In genomic region chr11:12046636-12047236, GRCh38 we compare ENCODE assay signal across 15 cellular contexts. TPM values are rescaled to one million over a fixed set of nuclear protein-coding genes. Genes with fewer than 3 reads are reported as not detected.
DNase-seq lines count a peak whose midpoint lies in the region; ATAC-seq, FAIRE-seq and TF ChIP-seq lines count a peak whose summit lies in the region.
"Had no signal": no experiment of that assay in that cellular context is flagged by ENCODE, and none has a peak within 500 bp of the region (broad histone marks: within the 10 kb centered on the region; RNA-seq: fewer than 3 reads in every experiment).

No MANE protein-coding gene starts in this region.

- CTCF ChIA-PET in activated CD4-positive, alpha-beta T cell treated with anti-CD3 and anti-CD28 coated beads for 36 hours (lab: Charles Lee): interaction anchor here (0.6 to 6.9 kb wide), 12 partner anchors 17 to 252 kb away, joined by 3 to 168 read pairs (median 4); no protein-coding TSS in a partner anchor

- POLR2A ChIA-PET in activated CD4-positive, alpha-beta T cell treated with anti-CD3 and anti-CD28 coated beads for 36 hours (lab: Charles Lee): no interaction called here

- FAIRE-seq in astrocyte (lab: Jason Lieb, UNC): no peak
- FAIRE-seq: TTC549 had no signal

- H3K4me3 Mint-ChIP-seq in activated CD4-positive, alpha-beta T cell treated with anti-CD3 and anti-CD28 coated beads, Interleukin-2, amount 10 ng/mL, durations not matched to agents 24 days and 14 days: no peak overlapping the region
- H3K4me3 Mint-ChIP-seq in activated CD4-positive, alpha-beta T cell treated with anti-CD3 and anti-CD28 coated beads for 36 hours: no peak overlapping the region
- H3K4me3 Mint-ChIP-seq in astrocyte (ENCODE audit: unreplicated experiment): no peak overlapping the region
- no peak overlapping the region for H3K4me3 Mint-ChIP-seq in neural progenitor cell
- no peak overlapping the region for H3K4me3 Mint-ChIP-seq in stimulated activated naive B cell treated with anti-CD40 and anti-IgM and Interleukin-4, amounts not matched to agents 10 μg/mL and 1 μg/mL and 100 μg/mL, for 72 hours
- H3K4me3 Mint-ChIP-seq: mesothelial cell of epicardium had no signal

- H3K36me3 ChIP-seq in astrocyte (ENCODE audit: insufficient read depth, low read length) (no peaks in the 10 kb centered on the region), neural progenitor cell (no peaks in the 10 kb centered on the region), uterus (no peaks in the 10 kb centered on the region)
- H3K36me3 ChIP-seq: BLaER1, esophagus squamous epithelium, upper lobe of left lung had no signal

- H4K20me1 ChIP-seq in astrocyte (ENCODE audit: insufficient read depth, low read length): no peaks in the 10 kb centered on the region
- no peaks in the 10 kb centered on the region for H4K20me1 ChIP-seq in neural progenitor cell (ENCODE audit: low read depth)
- H4K20me1 ChIP-seq: BLaER1 had no signal

- H3K4me3 ChIP-seq in astrocyte (ENCODE audit: insufficient read depth, low read depth, low read length): no peak overlapping the region
- H3K4me3 ChIP-seq in neural progenitor cell: no peak overlapping the region
- no peak overlapping the region for H3K4me3 ChIP-seq in uterus
- H3K4me3 ChIP-seq: BLaER1, esophagus squamous epithelium, psoas muscle, smooth muscle cell, upper lobe of left lung had no signal

- TF ChIP-seq CTCF in astrocyte (IDR thresholded peaks at IDR 0.05; ENCODE audit: insufficient read depth, low read depth, low read length): no peak
- TF ChIP-seq CTCF in neural progenitor cell (IDR thresholded peaks at IDR 0.05): no peak
- no peak for TF ChIP-seq CTCF in uterus (IDR thresholded peaks at IDR 0.05)

- H3K4me2 ChIP-seq in astrocyte (ENCODE audit: low read length) (no peak overlapping the region), neural progenitor cell (no peak overlapping the region)
- H3K4me2 ChIP-seq: BLaER1, smooth muscle cell had no signal

- H3K27me3 ChIP-seq in astrocyte (ENCODE audit: insufficient read depth, low read length) (no peaks in the 10 kb centered on the region), neural progenitor cell (no peaks in the 10 kb centered on the region), uterus (no peaks in the 10 kb centered on the region)
- H3K27me3 ChIP-seq: BLaER1, esophagus squamous epithelium, upper lobe of left lung had no signal

- H2AFZ ChIP-seq in astrocyte (ENCODE audit: low read depth, low read length) (no peak overlapping the region), neural progenitor cell (replicated peaks) (no peak overlapping the region)

- H3K36me3 Mint-ChIP-seq in activated CD4-positive, alpha-beta T cell treated with anti-CD3 and anti-CD28 coated beads, Interleukin-2, amount 10 ng/mL, durations not matched to agents 24 days and 14 days (ENCODE audit: low read depth): no peaks in the 10 kb centered on the region
- H3K36me3 Mint-ChIP-seq in activated CD4-positive, alpha-beta T cell treated with anti-CD3 and anti-CD28 coated beads for 36 hours (ENCODE audit: low read depth): no peaks in the 10 kb centered on the region
- H3K36me3 Mint-ChIP-seq in astrocyte (ENCODE audit: low read depth, unreplicated experiment) (no peaks in the 10 kb centered on the region), neural progenitor cell (no peaks in the 10 kb centered on the region)
- H3K36me3 Mint-ChIP-seq in stimulated activated naive B cell treated with anti-CD40 and anti-IgM and Interleukin-4, amounts not matched to agents 10 μg/mL and 1 μg/mL and 100 μg/mL, for 72 hours: no peaks in the 10 kb centered on the region
- H3K36me3 Mint-ChIP-seq: mesothelial cell of epicardium had no signal

- peak overlapping the region; percentile 53 for H3K9ac ChIP-seq in astrocyte (ENCODE audit: low read length)
- H3K9ac ChIP-seq in neural progenitor cell: no peak overlapping the region
- H3K9ac ChIP-seq: BLaER1 had no signal

- H3K9me3 ChIP-seq in astrocyte (ENCODE audit: insufficient read depth, low read depth, low read length): no peaks in the 10 kb centered on the region
- no peaks in the 10 kb centered on the region for H3K9me3 ChIP-seq in neural progenitor cell (ENCODE audit: low read depth)
- H3K9me3 ChIP-seq in uterus: no peaks in the 10 kb centered on the region
- H3K9me3 ChIP-seq: esophagus squamous epithelium, psoas muscle, upper lobe of left lung had no signal

- intact Hi-C loops in activated CD4-positive, alpha-beta T cell treated with anti-CD3 and anti-CD28 coated beads, Interleukin-2, amount 10 ng/mL, durations not matched to agents 24 days and 14 days (cut with micrococcal nuclease): loop anchor here (1.0 to 5.0 kb wide), 5 partner anchors 66 to 846 kb away; partner anchors contain the start of gene MICAL2
- intact Hi-C loops in activated CD4-positive, alpha-beta T cell treated with anti-CD3 and anti-CD28 coated beads for 36 hours (cut with DNase I, micrococcal nuclease): loop anchor here (1.0 to 5.0 kb wide), 4 partner anchors 106 to 846 kb away; no protein-coding TSS in a partner anchor
- intact Hi-C loops in uterus (cut with DNase I; ENCODE audit: low total_unique reads): loop anchor here (2.0 to 10.0 kb wide), 3 partner anchors 191 to 242 kb away; no protein-coding TSS in a partner anchor

- no peaks in the 10 kb centered on the region for H3F3A ChIP-seq in neural progenitor cell (ENCODE audit: low read depth)

- peak overlapping the region; percentile 69 for H3K27ac ChIP-seq in astrocyte (ENCODE audit: low read depth, low read length)
- no peak overlapping the region for H3K27ac ChIP-seq in neural progenitor cell
- H3K27ac ChIP-seq in uterus: peak overlapping the region; percentile 30 to 62
- H3K27ac ChIP-seq: BLaER1, esophagus squamous epithelium, psoas muscle had no signal

- H3K27me3 Mint-ChIP-seq in activated CD4-positive, alpha-beta T cell treated with anti-CD3 and anti-CD28 coated beads, Interleukin-2, amount 10 ng/mL, durations not matched to agents 24 days and 14 days: peaks cover 14% of the 10 kb centered on the region
- H3K27me3 Mint-ChIP-seq in activated CD4-positive, alpha-beta T cell treated with anti-CD3 and anti-CD28 coated beads for 36 hours: peaks cover 4% of the 10 kb centered on the region
- H3K27me3 Mint-ChIP-seq in astrocyte (ENCODE audit: low read depth, unreplicated experiment): no peaks in the 10 kb centered on the region
- H3K27me3 Mint-ChIP-seq in neural progenitor cell (ENCODE audit: insufficient read depth, low read depth): peaks cover 8% of the 10 kb centered on the region
- peaks cover 17 to 18% of the 10 kb centered on the region in 2 donors for H3K27me3 Mint-ChIP-seq in stimulated activated naive B cell treated with anti-CD40 and anti-IgM and Interleukin-4, amounts not matched to agents 10 μg/mL and 1 μg/mL and 100 μg/mL, for 72 hours

- peaks cover 21% of the 10 kb centered on the region for H3K4me1 Mint-ChIP-seq in activated CD4-positive, alpha-beta T cell treated with anti-CD3 and anti-CD28 coated beads, Interleukin-2, amount 10 ng/mL, durations not matched to agents 24 days and 14 days
- H3K4me1 Mint-ChIP-seq in activated CD4-positive, alpha-beta T cell treated with anti-CD3 and anti-CD28 coated beads for 36 hours: peaks cover 10% of the 10 kb centered on the region
- H3K4me1 Mint-ChIP-seq in astrocyte (ENCODE audit: low read depth, unreplicated experiment) (peaks cover 31% of the 10 kb centered on the region), neural progenitor cell (peaks cover 30% of the 10 kb centered on the region)
- H3K4me1 Mint-ChIP-seq in stimulated activated naive B cell treated with anti-CD40 and anti-IgM and Interleukin-4, amounts not matched to agents 10 μg/mL and 1 μg/mL and 100 μg/mL, for 72 hours: peaks cover 2 to 4% of the 10 kb centered on the region in 2 donors

- H3K4me1 ChIP-seq in astrocyte (ENCODE audit: insufficient read depth, low read length) (peaks cover 47% of the 10 kb centered on the region), neural progenitor cell (no peaks in the 10 kb centered on the region), uterus (no peaks in the 10 kb centered on the region)

- no peaks in the 10 kb centered on the region for H3K9me3 Mint-ChIP-seq in activated CD4-positive, alpha-beta T cell treated with anti-CD3 and anti-CD28 coated beads, Interleukin-2, amount 10 ng/mL, durations not matched to agents 24 days and 14 days
- no peaks in the 10 kb centered on the region for H3K9me3 Mint-ChIP-seq in activated CD4-positive, alpha-beta T cell treated with anti-CD3 and anti-CD28 coated beads for 36 hours (ENCODE audit: low read depth)
- H3K9me3 Mint-ChIP-seq in astrocyte (ENCODE audit: unreplicated experiment) (peaks cover 1% of the 10 kb centered on the region), neural progenitor cell (peaks cover under 1% of the 10 kb centered on the region)
- peaks cover 0 to under 1% of the 10 kb centered on the region in 2 donors for H3K9me3 Mint-ChIP-seq in stimulated activated naive B cell treated with anti-CD40 and anti-IgM and Interleukin-4, amounts not matched to agents 10 μg/mL and 1 μg/mL and 100 μg/mL, for 72 hours

- ATAC-seq in activated CD4-positive, alpha-beta T cell treated with anti-CD3 and anti-CD28 coated beads for 36 hours: no peak
- no peak for ATAC-seq in stimulated activated naive B cell treated with anti-CD40 and anti-IgM and Interleukin-4, amounts not matched to agents 10 μg/mL and 1 μg/mL and 100 μg/mL, for 72 hours (replicated peaks)
- ATAC-seq in activated CD4-positive, CD25-positive, alpha-beta regulatory T cell treated with anti-CD3 and anti-CD28 coated beads, Interleukin-2, amount 50 U/mL, for 24 hours: no peak

- no peak for TF ChIP-seq POLR2A in uterus (IDR thresholded peaks at IDR 0.05)

- DNase-seq in activated CD4-positive, alpha-beta T cell treated with anti-CD3 and anti-CD28 coated beads, Interleukin-2, amount 10 ng/mL, durations not matched to agents 24 days and 14 days: no peak
- no peak for DNase-seq in activated CD4-positive, alpha-beta T cell treated with anti-CD3 and anti-CD28 coated beads for 36 hours
- DNase-seq in astrocyte (ENCODE audit: low read depth) (no peak), neural progenitor cell (ENCODE audit: low spot score) (no peak), uterus (no peak), cerebellar nuclear complex (lab: John Stamatoyannopoulos, UW) (no peak)
- DNase-seq in stimulated activated naive B cell treated with anti-CD40 and anti-IgM and Interleukin-4, amounts not matched to agents 10 μg/mL and 1 μg/mL and 100 μg/mL, for 72 hours: no peak

- H3K79me2 ChIP-seq in astrocyte (ENCODE audit: insufficient read depth, low read length) (no peaks in the 10 kb centered on the region), neural progenitor cell (ENCODE audit: low read depth) (no peaks in the 10 kb centered on the region)

- H3K27ac Mint-ChIP-seq in activated CD4-positive, alpha-beta T cell treated with anti-CD3 and anti-CD28 coated beads, Interleukin-2, amount 10 ng/mL, durations not matched to agents 24 days and 14 days: peak overlapping the region; percentile 49
- H3K27ac Mint-ChIP-seq in activated CD4-positive, alpha-beta T cell treated with anti-CD3 and anti-CD28 coated beads for 36 hours: no peak overlapping the region
- peak overlapping the region; percentile 77 for H3K27ac Mint-ChIP-seq in astrocyte (ENCODE audit: unreplicated experiment)
- H3K27ac Mint-ChIP-seq in neural progenitor cell: peak overlapping the region; percentile 38
- H3K27ac Mint-ChIP-seq in stimulated activated naive B cell treated with anti-CD40 and anti-IgM and Interleukin-4, amounts not matched to agents 10 μg/mL and 1 μg/mL and 100 μg/mL, for 72 hours: no peak overlapping the region
- H3K27ac Mint-ChIP-seq: mesothelial cell of epicardium had no signal

RNA-seq across cellular contexts. Expression of gene DKK3, which starts 38.3 kb away (rescaled TPM):
- total RNA-seq in activated CD4-positive, alpha-beta T cell treated with anti-CD3 and anti-CD28 coated beads, Interleukin-2, amount 10 ng/mL, durations not matched to agents 24 days and 14 days: not detected in 2 replicates
- not detected for total RNA-seq in activated CD4-positive, alpha-beta T cell treated with anti-CD3 and anti-CD28 coated beads for 36 hours
- total RNA-seq in astrocyte (307 and 328 TPM in 2 replicates), neural progenitor cell (ENCODE audit: low replicate concordance) (23.9 and 26.1 TPM in 2 replicates), uterus (100 to 1,000 TPM in 2 of 4 donors, 10 to 100 TPM in 2; 26.4 to 151 (median 99.0) TPM)

Comparison
In these comparisons a context has a peak if more than half of its experiments do, and no peak if none do; other contexts are left out.
1. H3K27ac Mint-ChIP-seq: peak in activated CD4-positive, alpha-beta T cell treated with anti-CD3 and anti-CD28 coated beads, Interleukin-2, amount 10 ng/mL, durations not matched to agents 24 days and 14 days (single experiment), astrocyte (single experiment) and neural progenitor cell (single experiment); none in activated CD4-positive, alpha-beta T cell treated with anti-CD3 and anti-CD28 coated beads for 36 hours (single experiment) and stimulated activated naive B cell treated with anti-CD40 and anti-IgM and Interleukin-4, amounts not matched to agents 10 μg/mL and 1 μg/mL and 100 μg/mL, for 72 hours (single experiment).
2. RNA of gene DKK3, which starts 38.3 kb away (total RNA-seq): 307 to 328 TPM in astrocyte, 26.4 to 151 TPM in uterus and 23.9 to 26.1 TPM in neural progenitor cell; not detected in activated CD4-positive, alpha-beta T cell treated with anti-CD3 and anti-CD28 coated beads for 36 hours and not detected in activated CD4-positive, alpha-beta T cell treated with anti-CD3 and anti-CD28 coated beads, Interleukin-2, amount 10 ng/mL, durations not matched to agents 24 days and 14 days; every median in the first group is over 10 times any median in the second.